Comparison of ENCODE assay signal across 1 cellular context in genomic region chr16:75197522-75198134, GRCh38.
TF ChIP-seq lines count a peak whose summit lies in the region.

No MANE protein-coding gene starts in this region.

TF ChIP-seq in K562, 482 proteins besides CTCF, POLR2A, EP300 and RAD21:
- TF ChIP-seq EZH2 (IDR thresholded peaks at IDR 0.05; ENCODE audit: borderline replicate concordance, low read depth, low read length), result no peak
- TF ChIP-seq RCOR1 (IDR thresholded peaks at IDR 0.05; ENCODE audit: borderline replicate concordance in 1 of 2, low read depth in 2 of 2, low read length in 2 of 2), result 0 out of 4 replicates have a peak, but pooled peaks of 1 of the 2 experiments have one; percentile 2
- TF ChIP-seq CEBPB (tag; IDR thresholded peaks at IDR 0.05), result no peak; the same call in 1 of the 2 replicates
- no peak for TF ChIP-seq ZNF24 (IDR thresholded peaks at IDR 0.05)
- no peak for TF ChIP-seq ZNF408 (CRISPR knock-in tag; IDR thresholded peaks at IDR 0.05; ENCODE audit: low read depth)
- no peak for TF ChIP-seq ZNF76 (CRISPR knock-in tag; IDR thresholded peaks at IDR 0.05; ENCODE audit: borderline replicate concordance)
- no peak for TF ChIP-seq ZNF280B (CRISPR knock-in tag; IDR thresholded peaks at IDR 0.05)
- no peak for TF ChIP-seq JUN (IDR thresholded peaks at IDR 0.05; ENCODE audit: borderline replicate concordance, low read depth, low read length)
- no peak for TF ChIP-seq JUN (CRISPR knock-in tag; IDR thresholded peaks at IDR 0.05; ENCODE audit: borderline replicate concordance)
- no peak for TF ChIP-seq NCOA1 (IDR thresholded peaks at IDR 0.05; ENCODE audit: low read depth)
- TF ChIP-seq ILF3 (IDR thresholded peaks at IDR 0.05; ENCODE audit: borderline replicate concordance), result no peak
- TF ChIP-seq NEUROD1 (IDR thresholded peaks at IDR 0.05; ENCODE audit: borderline replicate concordance, low read depth, low read length, partially characterized antibody), result peak; percentile 33
